ENCODE assay signal across 8 cellular contexts in the genomic region with DNA sequence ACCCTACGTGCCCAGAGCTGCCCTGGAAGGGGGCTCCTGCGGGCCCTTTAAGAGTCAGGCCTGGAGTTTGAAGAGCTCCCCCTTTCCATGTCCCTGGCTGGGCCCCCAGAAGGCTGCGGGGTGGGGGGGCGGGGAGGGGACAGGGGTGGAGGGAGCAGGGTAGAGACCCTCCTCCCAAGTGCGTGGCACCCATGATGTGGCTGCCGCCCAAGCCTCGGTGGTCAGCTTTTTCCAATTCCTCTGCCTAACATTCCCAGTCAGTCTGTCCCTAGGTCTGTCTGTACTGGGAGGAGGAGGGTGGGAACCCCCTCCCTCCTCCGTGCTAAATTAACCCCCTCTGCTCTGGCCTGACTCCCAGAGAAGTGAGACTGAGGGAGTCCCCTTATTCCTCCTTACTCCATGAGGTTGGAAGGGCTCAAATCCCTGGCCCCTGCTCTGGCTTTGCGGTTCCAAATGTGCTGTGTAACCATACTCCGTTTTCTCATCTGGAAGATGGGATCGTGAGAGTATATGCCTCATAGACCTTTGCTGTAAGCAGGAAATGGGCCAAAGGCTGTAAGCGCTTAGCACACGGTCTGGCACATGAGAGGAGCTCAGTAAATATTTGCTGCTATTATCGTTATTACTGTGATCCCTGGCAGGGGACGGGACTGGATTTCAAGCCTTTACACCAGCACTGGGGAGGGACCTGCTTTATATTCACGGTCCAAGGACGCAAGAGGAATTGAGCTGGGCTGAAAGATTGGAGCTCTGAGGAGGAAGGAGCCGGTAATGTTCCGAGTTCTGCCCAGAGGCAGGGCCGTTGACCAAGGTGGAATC. TPM values are rescaled to one million over a fixed set of nuclear protein-coding genes. Genes with fewer than 3 reads are reported as not detected.
A peak's percentile ranks its signal among the peaks of the same experiment; 100 is the strongest.
DNase-seq lines count a peak whose midpoint lies in the region; ATAC-seq and TF ChIP-seq lines count a peak whose summit lies in the region.

No MANE protein-coding gene starts in this region.

- DNase-seq in A673 (ENCODE audit: low spot score) (peak; percentile 41), IMR-90 (peak; percentile 70), breast epithelium (ENCODE audit: low spot score in 2 of 2) (no peak), vagina (ENCODE audit: extremely low spot score in 2 of 2) (no peak), germinal center (ENCODE audit: low spot score) (no peak), NCI-H526 (lab: John Stamatoyannopoulos, UW) (no peak)

- H3K4me1 ChIP-seq in A673 (ENCODE audit: insufficient read depth, low read length, poor library complexity, severe bottlenecking) = peaks cover 59% of the 10 kb centered on the region
- H3K4me1 ChIP-seq in IMR-90 (ENCODE audit: control insufficient read depth, insufficient read depth, low read length) = peaks cover 48% of the 10 kb centered on the region
- peaks cover 30 to 39% of the 10 kb centered on the region in 2 donors for H3K4me1 ChIP-seq in breast epithelium
- peaks cover 11 to 20% (median 14%) of the 10 kb centered on the region in 4 donors for H3K4me1 ChIP-seq in liver (ENCODE audit: control insufficient read depth in 4 of 4, insufficient read depth in 4 of 4, low read length in 3 of 4)
- H3K4me1 ChIP-seq in vagina = peaks cover 71% of the 10 kb centered on the region

- H2BK20ac ChIP-seq in IMR-90 (ENCODE audit: low read depth, low read length) = peak overlapping the region; percentile 80

- H2AFZ ChIP-seq in IMR-90 (replicated peaks; ENCODE audit: low read length, poor library complexity) = peak overlapping the region; percentile 85

- TF ChIP-seq POLR2A in IMR-90 (IDR thresholded peaks at IDR 0.05; ENCODE audit: low read depth, low read length) (no peak), breast epithelium (IDR thresholded peaks at IDR 0.05) (no peak), vagina (IDR thresholded peaks at IDR 0.05) (no peak)

- no peaks in the 10 kb centered on the region for H3K9me3 ChIP-seq in A673 (ENCODE audit: low read depth, low read length, poor library complexity, severe bottlenecking)
- H3K9me3 ChIP-seq in IMR-90 (ENCODE audit: control insufficient read depth, insufficient read depth, low read length) = no peaks in the 10 kb centered on the region
- H3K9me3 ChIP-seq in breast epithelium = no peaks in the 10 kb centered on the region
- no peaks in the 10 kb centered on the region for H3K9me3 ChIP-seq in liver (ENCODE audit: control insufficient read depth in 4 of 4, low read length in 3 of 4)
- H3K9me3 ChIP-seq in vagina = no peaks in the 10 kb centered on the region

- H3K27me3 ChIP-seq in A673 (replicated peaks; ENCODE audit: insufficient read depth, low read depth, low read length, poor library complexity) (no peaks in the 10 kb centered on the region), IMR-90 (ENCODE audit: control insufficient read depth, insufficient read depth, low read length) (no peaks in the 10 kb centered on the region), breast epithelium (no peaks in the 10 kb centered on the region), liver (ENCODE audit: control insufficient read depth in 4 of 4, insufficient read depth in 4 of 4, low read length in 3 of 4) (peaks cover 0 to 6% (median 2%) of the 10 kb centered on the region in 4 donors), vagina (no peaks in the 10 kb centered on the region)

- dilution Hi-C loops in IMR-90 (cut with HindIII; ENCODE audit: low sequenced_read_pairs, unreplicated experiment) = no loop called here

- peak overlapping the region; percentile 41 for H2BK15ac ChIP-seq in IMR-90 (ENCODE audit: low read depth, low read length)

- in situ Hi-C loops in IMR-90 (cut with MboI; ENCODE audit: low sequenced_read_pairs) = no loop called here

- H4K20me1 ChIP-seq in IMR-90 (ENCODE audit: insufficient read depth, low read length) = no peaks in the 10 kb centered on the region

- peaks cover 24% of the 10 kb centered on the region for H3K9me1 ChIP-seq in IMR-90 (ENCODE audit: insufficient read depth, low read length)

- peak overlapping the region; percentile 68 for H3K18ac ChIP-seq in IMR-90 (ENCODE audit: low read depth, low read length)

- POLR2A ChIA-PET in A673 (lab: Charles Lee; ENCODE audit: low non-redundant PET) = interaction anchor here (0.6 kb wide), 2 partner anchors 85 to 208 kb away, joined by 4 to 7 read pairs; no protein-coding TSS in a partner anchor
- POLR2A ChIA-PET in IMR-90 (lab: Charles Lee; ENCODE audit: unreplicated experiment) = interaction anchor here (0.5 to 1.5 kb wide), 3 partner anchors 28 to 153 kb away, joined by 3 to 4 read pairs (median 3); no protein-coding TSS in a partner anchor

- peaks cover 11 to 46% of the 10 kb centered on the region in 2 experiments for H3K79me1 ChIP-seq in IMR-90 (ENCODE audit: low read depth in 1 of 2, low read length in 2 of 2)

- ATAC-seq in IMR-90 (ENCODE audit: low read depth) = peak; percentile 5
- no peak for ATAC-seq in HG03159 (IDR thresholded peaks at IDR 0.05; ENCODE audit: unreplicated experiment)

- peak overlapping the region; percentile 99 for H3K4ac ChIP-seq in IMR-90 (ENCODE audit: low read depth, low read length)

- peak overlapping the region; percentile 87 for H2AK5ac ChIP-seq in IMR-90 (ENCODE audit: low read depth, low read length)

- H3K9ac ChIP-seq in IMR-90 (ENCODE audit: low read depth, low read length) (peak overlapping the region; percentile 89), liver (ENCODE audit: low read depth in 1 of 2, low read length in 2 of 2) (no peak overlapping the region)

- TF ChIP-seq CTCF in A673 (conservative IDR thresholded peaks at IDR 0.05; ENCODE audit: low read depth, low read length) (no peak), IMR-90 (conservative IDR thresholded peaks at IDR 0.05; ENCODE audit: low read depth, low read length) (no peak), breast epithelium (IDR thresholded peaks at IDR 0.05) (no peak), liver (IDR thresholded peaks at IDR 0.05; ENCODE audit: low read depth, low read length, missing input control) (no peak), vagina (IDR thresholded peaks at IDR 0.05) (no peak)

- H4K8ac ChIP-seq in IMR-90 (ENCODE audit: low read depth in 2 of 2, low read length in 2 of 2) = peak overlapping the region; percentile 65 to 86

- CTCF ChIA-PET in A673 (lab: Charles Lee) = interaction anchor here (0.6 to 1.7 kb wide), 7 partner anchors 10 to 85 kb away, joined by 3 to 9 read pairs (median 6); no protein-coding TSS in a partner anchor
- CTCF ChIA-PET in IMR-90 (lab: Yijun Ruan, JAX) = interaction anchor here (0.9 to 3.7 kb wide), 8 partner anchors 11 to 85 kb away, joined by 3 to 28 read pairs (median 4); a partner anchor contains a TSS

- H4K91ac ChIP-seq in IMR-90 (ENCODE audit: insufficient read depth, low read depth, low read length) = peak overlapping the region; percentile 54

- TF ChIP-seq RAD21 in IMR-90 (IDR thresholded peaks at IDR 0.05; ENCODE audit: low read length) = no peak
- TF ChIP-seq RAD21 in liver (IDR thresholded peaks at IDR 0.05) = peak in 1 of 2 donors; percentile 10

- 0% methylated on average over 2 of the region's 20 CpGs; no CpG with 5 or more reads in 1 of the 2 experiments for WGBS in IMR-90 (ENCODE audit: extremely low coverage in 2 of 2, insufficient read length in 1 of 2), 2 experiments
- 7% methylated on average over 20 of the region's 20 CpGs for WGBS in liver

- H2AK9ac ChIP-seq in IMR-90 (replicated peaks; ENCODE audit: low read depth, low read length, poor library complexity) = peak overlapping the region; percentile 99

- H4K5ac ChIP-seq in IMR-90 (ENCODE audit: low read depth, low read length) = peak overlapping the region; percentile 36

- peak overlapping the region; percentile 65 for H3K4me2 ChIP-seq in IMR-90 (ENCODE audit: low read depth, low read length)

- peak overlapping the region; percentile 11 for H3K14ac ChIP-seq in IMR-90 (replicated peaks; ENCODE audit: low read depth, low read length)

- peak overlapping the region; percentile 26; the same call in 1 of the 2 replicates for H3K56ac ChIP-seq in IMR-90 (ENCODE audit: extremely low read depth, insufficient read depth, low read length)

- H3K36me3 ChIP-seq in A673 (ENCODE audit: insufficient read depth, low read length, poor library complexity, severe bottlenecking) (no peaks in the 10 kb centered on the region), IMR-90 (ENCODE audit: control insufficient read depth, insufficient read depth, low read length) (peaks cover 10% of the 10 kb centered on the region), breast epithelium (no peaks in the 10 kb centered on the region), liver (ENCODE audit: control insufficient read depth in 4 of 4, insufficient read depth in 3 of 4, low read depth in 1 of 4, low read length in 3 of 4) (no peaks in the 10 kb centered on the region), vagina (peaks cover 0 to 2% of the 10 kb centered on the region in 2 donors)

- BruUV-seq in A673 (replicated peaks; lab: Mats Ljungman, UMichigan) (no TSS peak), IMR-90 (replicated peaks; lab: Mats Ljungman, UMichigan) (no TSS peak)

- H2BK120ac ChIP-seq in IMR-90 (ENCODE audit: low read depth, low read length) = peak overlapping the region; percentile 98

- H3K27ac ChIP-seq in A673 (ENCODE audit: low read depth, low read length, poor library complexity, severe bottlenecking) = peak overlapping the region; percentile 75
- H3K27ac ChIP-seq in IMR-90 (ENCODE audit: insufficient read depth, low read length) = peak overlapping the region; percentile 83
- H3K27ac ChIP-seq in breast epithelium = peak overlapping the region; percentile 93 to 95
- peak overlapping the region; percentile 23 to 29 for H3K27ac ChIP-seq in liver (ENCODE audit: low read depth in 1 of 2, low read length in 2 of 2)
- peak overlapping the region; percentile 87 for H3K27ac ChIP-seq in vagina

- peak overlapping the region; percentile 94 for H2BK5ac ChIP-seq in IMR-90 (ENCODE audit: low read depth, low read length, poor library complexity, severe bottlenecking)

- intact Hi-C loops in A673 (cut with micrococcal nuclease; ENCODE audit: unreplicated experiment) (loop anchor here (2.0 kb wide), 1 partner anchor 38 kb away; no protein-coding TSS in a partner anchor), IMR-90 (cut with micrococcal nuclease) (loop anchor here (2.0 to 5.0 kb wide), 2 partner anchors 43 to 84 kb away; no protein-coding TSS in a partner anchor), breast epithelium (cut with DNase I; ENCODE audit: low total_unique reads) (loop anchor here (5.0 kb wide), 1 partner anchor 37 kb away; no protein-coding TSS in a partner anchor), vagina (cut with DNase I) (loop anchor here (5.0 to 10.0 kb wide), 2 partner anchors 37 to 120 kb away; no protein-coding TSS in a partner anchor)

- H3K4me3 ChIP-seq in A673 (ENCODE audit: low read depth, low read length, poor library complexity, severe bottlenecking) (peak overlapping the region; percentile 41), IMR-90 (ENCODE audit: insufficient read depth, low read depth, low read length) (peak overlapping the region; percentile 63), breast epithelium (peak overlapping the region; percentile 49 to 67 (median 55)), liver (ENCODE audit: low read depth in 1 of 3, low read length in 3 of 3) (no peak overlapping the region), vagina (peak overlapping the region; percentile 51 to 52)

- H3K23ac ChIP-seq in IMR-90 (ENCODE audit: low read depth, low read length) = peak overlapping the region; percentile 46

RNA-seq across cellular contexts. Expression of a gene that starts 0.7 kb away (rescaled TPM):
- total RNA-seq in A673 (2021) (26.6 and 35.7 TPM in 2 replicates), IMR-90 (2012; rRNA removed) (28.6 and 34.2 TPM in 2 replicates), breast epithelium (10 to 100 TPM; 55.2 to 79.5 (median 58.7) TPM), liver (1 to 10 TPM; 3.0 to 3.8 TPM), vagina (82.3 TPM)
- polyA plus RNA-seq in IMR-90 (2012; rRNA removed) (62.8 and 65.2 TPM in 2 replicates), liver (1 to 10 TPM in 1 of 2 donors, under 1 TPM in 1; 0.43 to 1.7 TPM)
- polyA plus RNA-seq in IMR-90 (2012; cell fraction: cytosol; rRNA removed) = 30.1 and 39.5 TPM in 2 replicates
- 228 and 260 TPM in 2 replicates for polyA plus RNA-seq in IMR-90 (2012; cell fraction: nucleus; rRNA removed; ENCODE audit: low replicate concordance)

RNA-seq across cellular contexts. Expression of a gene that starts 59.7 kb away (rescaled TPM):
- total RNA-seq in A673 (2021) (5.9 and 8.6 TPM in 2 replicates), IMR-90 (2012; rRNA removed) (2.2 and 2.5 TPM in 2 replicates), breast epithelium (1 to 10 TPM; 1.3 to 4.9 (median 2.9) TPM), liver (under 1 TPM; under 0.01 to 0.05 TPM), vagina (3.9 TPM)
- polyA plus RNA-seq in IMR-90 (2012; rRNA removed) (11.9 TPM in 2 replicates), liver (under 1 TPM in 1 of 2 donors, not detected in 1; 0.05 TPM)
- polyA plus RNA-seq in IMR-90 (2012; cell fraction: cytosol; rRNA removed) = 6.4 and 15.9 TPM in 2 replicates
- polyA plus RNA-seq in IMR-90 (2012; cell fraction: nucleus; rRNA removed; ENCODE audit: low replicate concordance) = 38.7 and 77.7 TPM in 2 replicates

RNA-seq across cellular contexts. Expression of a gene that starts 59.8 kb away (rescaled TPM):
- 56.3 and 57.9 TPM in 2 replicates for total RNA-seq in A673 (2021)
- total RNA-seq in IMR-90 (2012; rRNA removed) = 90.0 and 104 TPM in 2 replicates
- 84.2 TPM in 2 replicates for polyA plus RNA-seq in IMR-90 (2012; rRNA removed)
- 60.3 and 78.3 TPM in 2 replicates for polyA plus RNA-seq in IMR-90 (2012; cell fraction: cytosol; rRNA removed)
- 41.2 and 50.2 TPM in 2 replicates for polyA plus RNA-seq in IMR-90 (2012; cell fraction: nucleus; rRNA removed; ENCODE audit: low replicate concordance)
- total RNA-seq in breast epithelium = 10 to 100 TPM; 67.8 to 84.9 (median 70.1) TPM
- total RNA-seq in liver = 10 to 100 TPM; 30.4 to 34.1 TPM
- 10 to 100 TPM; 27.7 to 46.8 TPM for polyA plus RNA-seq in liver
- 53.3 TPM for total RNA-seq in vagina

Comparison
In these comparisons a context has a peak if more than half of its experiments do, and no peak if none do; other contexts are left out.
1. DNase-seq: peak in A673 (single experiment) and IMR-90 (single experiment); none in breast epithelium (0 of 2), vagina (0 of 2), germinal center (single experiment) and NCI-H526 (0 of 2).
2. H3K27ac ChIP-seq: peak in every context shown above with its lines; median percentile 94 in breast epithelium; 87 in vagina; 83 in IMR-90; 75 in A673; 26 in liver.
3. H3K4me3 ChIP-seq: peak in A673 (single experiment), IMR-90 (single experiment), breast epithelium (3 of 3) and vagina (2 of 2); none in liver (0 of 3).